ENCODE assay signal across 8 cellular contexts in the genomic region with DNA sequence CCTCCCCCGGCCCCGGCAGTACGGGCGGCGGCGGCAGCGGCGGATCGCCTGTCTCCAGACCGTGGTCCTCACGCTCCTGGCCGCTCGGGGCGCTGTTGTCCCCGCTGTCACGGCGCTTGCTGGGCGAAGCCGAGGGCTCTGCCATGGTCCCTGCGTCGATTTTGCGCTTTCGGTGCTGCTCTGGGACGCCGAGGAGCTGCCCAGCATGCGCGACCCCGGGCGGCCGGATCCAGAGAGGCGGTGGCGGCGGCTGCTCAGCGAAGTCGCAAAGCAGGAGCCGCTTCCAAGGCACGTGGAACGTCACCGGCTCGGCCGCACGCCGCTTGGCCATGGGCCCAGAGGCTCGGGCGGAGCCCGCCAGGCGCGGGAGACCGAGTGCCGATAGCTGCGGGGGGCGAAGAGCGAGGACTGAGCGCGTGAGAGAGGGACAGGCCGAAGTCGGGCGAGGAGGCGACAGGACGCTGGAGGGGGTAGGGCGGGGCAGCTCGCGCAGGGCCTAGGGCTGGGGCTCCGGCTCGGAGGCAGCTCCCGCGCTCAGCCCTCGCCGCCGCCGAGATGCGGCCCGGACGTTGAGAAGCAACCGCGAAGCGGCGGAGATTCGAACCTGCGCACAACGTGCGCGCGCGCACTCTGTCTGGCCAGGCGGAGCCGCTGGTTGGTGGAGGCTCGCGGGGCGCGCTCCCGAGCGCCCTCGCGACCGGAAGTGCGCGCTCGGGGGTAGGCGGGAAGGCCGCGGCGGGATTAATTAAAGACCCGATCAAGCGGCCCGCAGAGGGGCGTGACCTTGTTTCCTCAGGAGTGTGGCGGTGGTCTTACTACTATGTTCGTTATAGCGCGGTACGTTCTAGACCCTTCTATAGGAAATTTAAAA. TPM values are rescaled to one million over a fixed set of nuclear protein-coding genes. Genes with fewer than 3 reads are reported as not detected.
A peak's percentile ranks its signal among the peaks of the same experiment; 100 is the strongest.
DNase-seq lines count a peak whose midpoint lies in the region; ATAC-seq and TF ChIP-seq lines count a peak whose summit lies in the region.

Gene C9orf40, minus strand, starts transcription at position 632 of the 871 bp plus-strand sequence. Its CDS starts 301 bp downstream, at position 331.

- intact Hi-C loops in left cardiac atrium (cut with DNase I) (loop anchor here in 1 of 2 donors (10.0 kb wide), 1 partner anchor 132 kb away; the partner anchor contains the start of genes NMRK1 and OSTF1), prostate gland (cut with DNase I) (loop anchor here (2.0 kb wide), 2 partner anchors 78 to 136 kb away; partner anchors contain the start of genes NMRK1 and OSTF1)

- peak within 1 kb of the TSS; percentile 96 for H3K4me3 ChIP-seq in adipocyte (ENCODE audit: low read length)
- peak within 1 kb of the TSS; percentile 75 to 91 for H3K4me3 ChIP-seq in prostate gland
- peak within 1 kb of the TSS; percentile 88 for H3K4me3 ChIP-seq in urinary bladder (ENCODE audit: low read depth, low read length)

- TF ChIP-seq CTCF in GM13977 (IDR thresholded peaks at IDR 0.05; ENCODE audit: extremely low read depth, insufficient read depth, missing control alignments) (peak; percentile 95), prostate gland (IDR thresholded peaks at IDR 0.05) (peak; percentile 49 to 86 (median 76))

- ATAC-seq in HG02870 (IDR thresholded peaks at IDR 0.05; ENCODE audit: unreplicated experiment) (peak; percentile 90), left cardiac atrium (peak; percentile 97 to 99)

- under 1% methylated on average over 84 of the region's 112 CpGs for WGBS in prostate gland
- WGBS in urinary bladder: under 1% methylated on average over 112 of the region's 112 CpGs

- H3K36me3 ChIP-seq in adipocyte (ENCODE audit: control insufficient read depth, insufficient read depth, low read length, severe bottlenecking) (no peaks in the 10 kb centered on the region), prostate gland (no peaks in the 10 kb centered on the region), urinary bladder (ENCODE audit: insufficient read depth) (no peaks in the 10 kb centered on the region)

- in situ Hi-C loops in GM13977 (cut with MboI; ENCODE audit: low pct_unique_long_range_greater_than_20kb, low sequenced_read_pairs, unreplicated experiment): no loop called here

- H3K27me3 ChIP-seq in adipocyte (replicated peaks; ENCODE audit: control insufficient read depth, insufficient read depth, low read length) (no peaks in the 10 kb centered on the region), prostate gland (replicated peaks; ENCODE audit: insufficient read depth) (no peaks in the 10 kb centered on the region)

- DNase-seq in GM13977 (ENCODE audit: low spot score) (peak; percentile 90), NCI-H1436 treated with DMSO at 0.1 percent for 48 hours (lab: John Stamatoyannopoulos, UW) (peak; percentile 48), T follicular helper cell (ENCODE audit: low read depth) (peak; percentile 85), adipocyte (ENCODE audit: low read depth) (peak; percentile 97), left cardiac atrium (peak; percentile 92), prostate gland (ENCODE audit: low spot score) (peak; percentile 84)

- TF ChIP-seq POLR2A in prostate gland (IDR thresholded peaks at IDR 0.05): peak; percentile 4

- peak within 1 kb of the TSS; percentile 93 for H3K9ac ChIP-seq in adipocyte (ENCODE audit: low read length)

- H3K9me3 ChIP-seq in adipocyte (ENCODE audit: control insufficient read depth, low read length): no peaks in the 10 kb centered on the region
- H3K9me3 ChIP-seq in prostate gland: no peaks in the 10 kb centered on the region

- H3K27ac ChIP-seq in prostate gland: peak within 1 kb of the TSS; percentile 91 to 94
- peak within 1 kb of the TSS; percentile 99 for H3K27ac ChIP-seq in urinary bladder (ENCODE audit: low read depth)

- H3K4me1 ChIP-seq in adipocyte (ENCODE audit: control insufficient read depth, insufficient read depth, low read length): peaks cover 3% of the 10 kb centered on the region
- H3K4me1 ChIP-seq in prostate gland (replicated peaks): no peaks in the 10 kb centered on the region
- no peaks in the 10 kb centered on the region for H3K4me1 ChIP-seq in urinary bladder (ENCODE audit: insufficient read depth)

RNA-seq across cellular contexts. Expression of gene C9orf40, which starts in this region (rescaled TPM):
- total RNA-seq in left cardiac atrium (1 to 10 TPM; 2.6 to 4.5 TPM), prostate gland (1 to 10 TPM; 2.5 to 4.4 TPM), urinary bladder (5.4 TPM)
- polyA plus RNA-seq in urinary bladder: 6.7 TPM

Comparison
In these comparisons a context has a peak if more than half of its experiments do, and no peak if none do; other contexts are left out.
1. Peak in every context shown above with its lines: DNase-seq, ATAC-seq, H3K4me3 ChIP-seq and H3K27ac ChIP-seq.